In the genomic region with DNA sequence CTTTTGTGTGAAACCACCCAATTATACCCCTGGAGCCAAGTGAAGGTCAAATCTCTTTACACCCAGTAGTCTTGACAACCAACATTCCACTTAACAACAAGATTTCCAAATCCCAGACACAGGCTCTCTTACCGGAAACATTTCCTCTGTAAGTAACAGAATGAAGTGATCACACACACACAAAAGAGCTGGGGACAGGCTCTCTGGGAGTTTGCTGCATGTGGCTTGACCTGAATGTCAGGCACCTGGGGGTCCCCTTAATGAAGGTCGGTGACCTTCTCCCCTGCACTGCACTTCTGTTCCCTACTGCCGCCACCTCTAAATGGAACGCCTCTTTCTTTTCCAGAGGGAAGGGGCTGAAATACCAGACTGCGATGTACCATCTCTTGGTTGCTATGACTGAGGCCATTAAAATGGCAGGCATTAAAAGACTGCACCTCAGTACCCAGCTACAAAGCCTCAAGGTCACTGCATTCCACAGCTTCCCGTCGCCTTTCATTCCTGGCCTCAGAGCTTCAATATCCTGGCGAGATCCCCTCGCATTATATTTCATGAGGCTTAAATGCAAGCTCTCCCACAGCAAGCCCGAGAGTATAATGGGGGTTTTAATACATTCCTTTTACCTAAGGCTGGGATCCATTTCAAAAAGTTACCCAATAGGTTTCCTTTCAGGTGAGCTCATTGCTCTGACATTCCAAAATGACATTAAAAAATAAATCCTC, we compare ENCODE assay signal across 10 cellular contexts.
DNase-seq lines count a peak whose midpoint lies in the region; ATAC-seq and TF ChIP-seq lines count a peak whose summit lies in the region.
"Had no signal": no experiment of that assay in that cellular context is flagged by ENCODE, and none has a peak within 500 bp of the region (broad histone marks: within the 10 kb centered on the region; RNA-seq: fewer than 3 reads in every experiment).

No MANE protein-coding gene starts in this region.

- H3K27ac ChIP-seq in H9 (ENCODE audit: insufficient read length, low read depth, low read length) (peak overlapping the region; percentile 11), left lung (peak overlapping the region; percentile 34), skeletal muscle tissue (ENCODE audit: low read depth, low read length) (peak overlapping the region; percentile 68)

- no peaks in the 10 kb centered on the region for H3K79me1 ChIP-seq in H9 (ENCODE audit: insufficient read depth, low read depth, low read length, poor library complexity, severe bottlenecking)

- CTCF ChIA-PET in activated naive CD4-positive, alpha-beta T cell treated with anti-CD3 and anti-CD28 coated beads for 36 hours (lab: Charles Lee): interaction anchor here (1.1 kb wide), 1 partner anchor 25 kb away, joined by 4 read pairs; no protein-coding TSS in a partner anchor

- DNase-seq in H9 (no peak), ecto neural progenitor cell (ENCODE audit: low spot score) (peak; percentile 60), left lung (no peak)
- no peak for DNase-seq in activated T-cell treated with anti-CD3 and anti-CD28 coated beads, Interleukin-2, amount 50 U/mL, for 48 hours
- no peak for DNase-seq in activated naive CD4-positive, alpha-beta T cell treated with anti-CD3 and anti-CD28 coated beads for 36 hours
- DNase-seq: activated CD4-positive, alpha-beta T cell treated with anti-CD3 and anti-CD28 coated beads for 4 hours; NCI-H2029 treated with DMSO at 0.1 percent for 48 hours had no signal

- peak overlapping the region; percentile 77 for H3K18ac ChIP-seq in H9 (ENCODE audit: insufficient read length, low read depth, low read length)

- peaks cover 0 to 4% of the 10 kb centered on the region in 2 donors for H3K36me3 ChIP-seq in left lung
- peaks cover 0 to 12% (median 6%) of the 10 kb centered on the region in 3 donors for H3K36me3 ChIP-seq in skeletal muscle tissue (ENCODE audit: control insufficient read depth in 3 of 3, insufficient read depth in 3 of 3, low read length in 3 of 3)

- no peak overlapping the region for H2BK20ac ChIP-seq in H9 (ENCODE audit: low read depth, low read length, poor library complexity, severe bottlenecking)

- no peak overlapping the region for H3K4me3 ChIP-seq in left lung
- no peak overlapping the region for H3K4me3 ChIP-seq in skeletal muscle tissue (ENCODE audit: low read length in 3 of 3)

- H3K56ac ChIP-seq in H9 (ENCODE audit: insufficient read length, low read depth, low read length): no peak overlapping the region

- H3K9ac ChIP-seq in H9 (ENCODE audit: extremely low read depth, insufficient read length, low read length) (no peak overlapping the region), skeletal muscle tissue (ENCODE audit: low read depth in 1 of 3, low read length in 3 of 3) (peak overlapping the region; percentile 5 to 45 (median 40))

- no peaks in the 10 kb centered on the region for H3K23me2 ChIP-seq in H9 (ENCODE audit: insufficient read length, low read depth, low read length, poor library complexity, severe bottlenecking)

- peak overlapping the region in 1 of 2 experiments; percentile 35; a peak in 1 of 5 replicates for H3K4me3 Mint-ChIP-seq in H9
- no peak overlapping the region for H3K4me3 Mint-ChIP-seq in activated naive CD4-positive, alpha-beta T cell treated with anti-CD3 and anti-CD28 coated beads for 36 hours

- H3K27ac Mint-ChIP-seq in H9: peak overlapping the region; percentile 58 to 82 (median 59); a peak in 6 of 7 replicates
- no peak overlapping the region for H3K27ac Mint-ChIP-seq in activated naive CD4-positive, alpha-beta T cell treated with anti-CD3 and anti-CD28 coated beads for 36 hours

- TF ChIP-seq CTCF in H9 (conservative IDR thresholded peaks at IDR 0.05) (no peak), left lung (IDR thresholded peaks at IDR 0.05) (no peak)

- H3K14ac ChIP-seq in H9 (ENCODE audit: insufficient read depth, low read length): peak overlapping the region; percentile 21; the same call in 1 of the 2 replicates

- H2BK5ac ChIP-seq in H9 (ENCODE audit: insufficient read length, low read length): no peak overlapping the region

- no peak overlapping the region for H3K4me2 ChIP-seq in H9 (ENCODE audit: insufficient read depth, insufficient read length, low read length)

- no peaks in the 10 kb centered on the region for H4K20me1 ChIP-seq in H9 (ENCODE audit: control insufficient read depth, insufficient read depth, insufficient read length)

- peak; percentile 72 for ATAC-seq in left lung
- ATAC-seq in GM18873 (IDR thresholded peaks at IDR 0.05; ENCODE audit: low FRiP score, unreplicated experiment): no peak
- ATAC-seq in HG03342 (IDR thresholded peaks at IDR 0.05; ENCODE audit: unreplicated experiment): no peak

- WGBS in H9 (ENCODE audit: extremely low coverage, insufficient read length, low lambda C conversion rate): no CpG with 5 or more reads among the region's 10 CpGs

- no peak overlapping the region for H3K4ac ChIP-seq in H9 (ENCODE audit: low read depth, low read length)

- peaks cover 7% of the 10 kb centered on the region; the same call in 1 of the 2 replicates for H3K4me1 ChIP-seq in H9 (ENCODE audit: insufficient read depth, low read length)
- peaks cover 11 to 13% of the 10 kb centered on the region in 2 donors for H3K4me1 ChIP-seq in left lung
- peaks cover 12 to 21% (median 19%) of the 10 kb centered on the region in 3 donors for H3K4me1 ChIP-seq in skeletal muscle tissue (ENCODE audit: control insufficient read depth in 3 of 3, insufficient read depth in 3 of 3, low read length in 3 of 3)

- no peaks in the 10 kb centered on the region for H3K27me3 Mint-ChIP-seq in H9 (ENCODE audit: low read depth)
- no peaks in the 10 kb centered on the region for H3K27me3 Mint-ChIP-seq in activated naive CD4-positive, alpha-beta T cell treated with anti-CD3 and anti-CD28 coated beads for 36 hours (ENCODE audit: low read depth)

- H4K5ac ChIP-seq in H9 (ENCODE audit: insufficient read length, low read depth, low read length): no peak overlapping the region

- H3K4me1 Mint-ChIP-seq in H9: peaks cover 25 to 30% of the 10 kb centered on the region in 2 experiments
- H3K4me1 Mint-ChIP-seq in activated naive CD4-positive, alpha-beta T cell treated with anti-CD3 and anti-CD28 coated beads for 36 hours (ENCODE audit: low read depth): no peaks in the 10 kb centered on the region

- no peak overlapping the region for H2AK5ac ChIP-seq in H9 (ENCODE audit: insufficient read length, low read length)

- H3K36me3 Mint-ChIP-seq in H9 (ENCODE audit: insufficient read depth in 1 of 3, low read depth in 3 of 3): no peaks in the 10 kb centered on the region
- H3K36me3 Mint-ChIP-seq in activated naive CD4-positive, alpha-beta T cell treated with anti-CD3 and anti-CD28 coated beads for 36 hours (ENCODE audit: low read depth): no peaks in the 10 kb centered on the region

- no peak overlapping the region for H3K23ac ChIP-seq in H9 (ENCODE audit: insufficient read length, low read depth, low read length)

- no peak overlapping the region for H3T11ph ChIP-seq in H9 (ENCODE audit: low read length)

- H4K8ac ChIP-seq in H9 (replicated peaks; ENCODE audit: insufficient read length, low read depth, low read length): no peak overlapping the region

- peak overlapping the region; percentile 73 for H2BK120ac ChIP-seq in H9 (ENCODE audit: low read depth, low read length, poor library complexity, severe bottlenecking)

- no peaks in the 10 kb centered on the region for H3K79me2 ChIP-seq in H9 (ENCODE audit: insufficient read depth, low read length)

- no peak overlapping the region for H2BK15ac ChIP-seq in H9 (ENCODE audit: low read depth, low read length)

- H3K9me3 Mint-ChIP-seq in H9: no peaks in the 10 kb centered on the region
- no peaks in the 10 kb centered on the region for H3K9me3 Mint-ChIP-seq in activated naive CD4-positive, alpha-beta T cell treated with anti-CD3 and anti-CD28 coated beads for 36 hours

- H2BK12ac ChIP-seq in H9 (ENCODE audit: insufficient read length, low read depth, low read length): no peak overlapping the region

- H4K91ac ChIP-seq in H9 (ENCODE audit: insufficient read length, low read depth, low read length): no peak overlapping the region

- no peaks in the 10 kb centered on the region for H3K9me3 ChIP-seq in H9 (ENCODE audit: control insufficient read depth, low read depth, low read length)
- H3K9me3 ChIP-seq in left lung: no peaks in the 10 kb centered on the region
- H3K9me3 ChIP-seq in skeletal muscle tissue (ENCODE audit: control insufficient read depth in 3 of 3, low read length in 3 of 3): no peaks in the 10 kb centered on the region

- intact Hi-C loops in left lung (cut with DNase I): no loop called here
- intact Hi-C loops in activated naive CD4-positive, alpha-beta T cell treated with anti-CD3 and anti-CD28 coated beads for 36 hours (cut with micrococcal nuclease): no loop called here

- H3K27me3 ChIP-seq in H9 (ENCODE audit: insufficient read depth, low read length) (no peaks in the 10 kb centered on the region), left lung (no peaks in the 10 kb centered on the region), skeletal muscle tissue (ENCODE audit: control insufficient read depth in 3 of 3, insufficient read depth in 3 of 3, low read length in 3 of 3) (no peaks in the 10 kb centered on the region)

- H2AFZ ChIP-seq in H9 (ENCODE audit: low read length): no peak overlapping the region

Comparison
In these comparisons a context has a peak if more than half of its experiments do, and no peak if none do; other contexts are left out.
1. H3K27ac ChIP-seq: peak in every context shown above with its lines; median percentile 68 in skeletal muscle tissue; 34 in left lung; 11 in H9.